Comparison of ENCODE assay signal across 8 cellular contexts in genomic region chr16:56609463-56609921, GRCh38. TPM values are rescaled to one million over a fixed set of nuclear protein-coding genes. Genes with fewer than 3 reads are reported as not detected.
DNase-seq lines count a peak whose midpoint lies in the region; ATAC-seq and TF ChIP-seq lines count a peak whose summit lies in the region.

No MANE protein-coding gene starts in this region.

- H3K27me3 ChIP-seq in esophagus (ENCODE audit: control insufficient read depth in 1 of 2, insufficient read depth in 2 of 2, low read length in 2 of 2) (no peaks in the 10 kb centered on the region), thoracic aorta (replicated peaks; ENCODE audit: insufficient read depth) (no peaks in the 10 kb centered on the region)

- peak; percentile 29 for DNase-seq in DMS153 (lab: John Stamatoyannopoulos, UW)
- no peak for DNase-seq in DMS153 treated with DMSO at 0.1 percent for 48 hours (lab: John Stamatoyannopoulos, UW; ENCODE audit: unreplicated experiment)
- DNase-seq in NOMO-1 treated with dmso at 0.1 percent for 144 hours (lab: John Stamatoyannopoulos, UW; ENCODE audit: unreplicated experiment) = peak; percentile 94
- DNase-seq in activated CD8-positive, alpha-beta memory T cell treated with anti-CD3 and anti-CD28 coated beads, Interleukin-2, amount 50 U/mL, for 48 hours = peak; percentile 82
- no peak for DNase-seq in neural crest cell (ENCODE audit: low read depth, low spot score)
- DNase-seq in thoracic aorta (ENCODE audit: low spot score) = no peak

- WGBS in esophagus, 2 donors = 0 to 1% methylated on average over 6 of the region's 6 CpGs

- peaks cover 46% of the 10 kb centered on the region for H3K27me3 Mint-ChIP-seq in neural crest cell (ENCODE audit: low read depth)

- peak; percentile 51 for ATAC-seq in HG02943 (IDR thresholded peaks at IDR 0.05; ENCODE audit: low read depth, unreplicated experiment)
- ATAC-seq in thoracic aorta (ENCODE audit: insufficient number of reproducible peaks, low FRiP score, low read depth) = no peak

- H3K36me3 Mint-ChIP-seq in neural crest cell (ENCODE audit: low read depth) = no peaks in the 10 kb centered on the region

- H3K9me3 ChIP-seq in esophagus (ENCODE audit: control insufficient read depth in 2 of 2, insufficient read depth in 1 of 2, low read depth in 1 of 2, low read length in 1 of 2) (no peaks in the 10 kb centered on the region), thoracic aorta (no peaks in the 10 kb centered on the region)

- H3K9me3 Mint-ChIP-seq in neural crest cell = no peaks in the 10 kb centered on the region

- H3K4me1 ChIP-seq in esophagus (ENCODE audit: control insufficient read depth in 2 of 2, insufficient read depth in 2 of 2, low read length in 1 of 2) (peaks cover 0 to 28% of the 10 kb centered on the region in 2 donors), thoracic aorta (ENCODE audit: control insufficient read depth in 1 of 2, low read depth in 2 of 2) (peaks cover 29 to 47% of the 10 kb centered on the region in 2 donors)

- TF ChIP-seq CTCF in neural crest cell (conservative IDR thresholded peaks at IDR 0.05) = no peak
- TF ChIP-seq CTCF in thoracic aorta (IDR thresholded peaks at IDR 0.05) = no peak

- H3K27ac Mint-ChIP-seq in neural crest cell (ENCODE audit: unreplicated experiment) = no peak overlapping the region

- H3K36me3 ChIP-seq in esophagus (ENCODE audit: control insufficient read depth in 2 of 2, insufficient read depth in 2 of 2, low read length in 1 of 2) = no peaks in the 10 kb centered on the region
- H3K36me3 ChIP-seq in thoracic aorta = no peaks in the 10 kb centered on the region

- peaks cover 42% of the 10 kb centered on the region for H3K4me1 Mint-ChIP-seq in neural crest cell

- H3K4me3 ChIP-seq in esophagus (ENCODE audit: low read depth in 1 of 2, low read length in 2 of 2) (peak overlapping the region; percentile 51 to 56), thoracic aorta (peak overlapping the region; percentile 91)

- H3K27ac ChIP-seq in esophagus (ENCODE audit: low read depth in 2 of 2, low read length in 1 of 2) = peak overlapping the region; percentile 79 to 92
- H3K27ac ChIP-seq in thoracic aorta = peak overlapping the region; percentile 92 to 93

- peak overlapping the region; percentile 82 for H3K4me3 Mint-ChIP-seq in neural crest cell

RNA-seq across cellular contexts. Expression of gene MT2A, which starts 1.1 kb away (rescaled TPM):
- polyA plus RNA-seq in esophagus = 100 to 1,000 TPM; 264 to 473 TPM
- total RNA-seq in neural crest cell (11.6 and 13.8 TPM in 2 replicates), thoracic aorta (100 to 1,000 TPM; 107 to 185 TPM)

RNA-seq across cellular contexts. Expression of gene MT1E, which starts 16.1 kb away (rescaled TPM):
- 100 to 1,000 TPM; 232 to 268 TPM for polyA plus RNA-seq in esophagus
- total RNA-seq in neural crest cell (0.49 and 0.59 TPM in 2 replicates), thoracic aorta (100 to 1,000 TPM; 106 to 214 TPM)

RNA-seq across cellular contexts. Expression of gene MT3, which starts 20.2 kb away (rescaled TPM):
- polyA plus RNA-seq in esophagus = under 1 TPM; 0.67 to 0.96 TPM
- not detected in 2 replicates for total RNA-seq in neural crest cell
- not detected for total RNA-seq in thoracic aorta

RNA-seq across cellular contexts. Expression of gene MT1M, which starts 23.0 kb away (rescaled TPM):
- polyA plus RNA-seq in esophagus = 1 to 10 TPM; 4.0 to 9.1 TPM
- not detected in 2 replicates for total RNA-seq in neural crest cell
- 10 to 100 TPM; 23.2 to 53.6 TPM for total RNA-seq in thoracic aorta

RNA-seq across cellular contexts. Expression of gene MT1A, which starts 29.0 kb away (rescaled TPM):
- 10 to 100 TPM in 1 of 2 donors, 1 to 10 TPM in 1; 9.8 to 10.3 TPM for polyA plus RNA-seq in esophagus
- total RNA-seq in neural crest cell = not detected in 2 replicates
- 100 to 1,000 TPM in 1 of 2 donors, 1 to 10 TPM in 1; 6.5 to 168 TPM for total RNA-seq in thoracic aorta

Comparison
In these comparisons a context has a peak if more than half of its experiments do, and no peak if none do; other contexts are left out.
1. DNase-seq: peak in DMS153 (single experiment), NOMO-1 treated with dmso at 0.1 percent for 144 hours (single experiment) and activated CD8-positive, alpha-beta memory T cell treated with anti-CD3 and anti-CD28 coated beads, Interleukin-2, amount 50 U/mL, for 48 hours (single experiment); none in DMS153 treated with DMSO at 0.1 percent for 48 hours (single experiment), neural crest cell (single experiment) and thoracic aorta (single experiment).
2. RNA of gene MT1E, which starts 16.1 kb away (total RNA-seq): 106 to 214 TPM in thoracic aorta; 0.49 to 0.59 TPM in neural crest cell; every median in the first group is over 10 times any median in the second.